8 cellular contexts compared by ENCODE assay signal in genomic region chr15:96053039-96054021, GRCh38.
DNase-seq lines count a peak whose midpoint lies in the region; ATAC-seq and TF ChIP-seq lines count a peak whose summit lies in the region.

No MANE protein-coding gene starts in this region.

- no peak overlapping the region for H2AFZ ChIP-seq in neural progenitor cell (replicated peaks)

- intact Hi-C loops in Panc1 (cut with micrococcal nuclease; ENCODE audit: unreplicated experiment) = loop anchor here (10.0 kb wide), 1 partner anchor 271 kb away; no protein-coding TSS in a partner anchor

- H3K27ac ChIP-seq in Panc1 (ENCODE audit: low read length) (peak overlapping the region; percentile 71), gastroesophageal sphincter (peak overlapping the region in 3 of 4 donors; percentile 58 to 61 (median 59)), neural progenitor cell (no peak overlapping the region)

- H3K9me3 Mint-ChIP-seq in activated naive CD8-positive, alpha-beta T cell treated with anti-CD3 and anti-CD28 coated beads, Interleukin-2, amount 10 ng/mL, durations not matched to agents 7 days and 5 days = peaks cover 5% of the 10 kb centered on the region
- H3K9me3 Mint-ChIP-seq in activated naive CD8-positive, alpha-beta T cell treated with anti-CD3 and anti-CD28 coated beads for 36 hours = no peaks in the 10 kb centered on the region
- peaks cover 8% of the 10 kb centered on the region for H3K9me3 Mint-ChIP-seq in neural progenitor cell
- no peaks in the 10 kb centered on the region for H3K9me3 Mint-ChIP-seq in activated T-helper 17 cell treated with anti-CD3 and anti-CD28 coated beads, Interleukin-2, amount 50 U/mL, for 72 hours

- H3K4me3 ChIP-seq in Panc1 (ENCODE audit: low read depth in 2 of 2, low read length in 2 of 2) = peak overlapping the region; percentile 30 to 59
- peak overlapping the region; percentile 2 to 43 for H3K4me3 ChIP-seq in gastroesophageal sphincter
- H3K4me3 ChIP-seq in neural progenitor cell = peak overlapping the region; percentile 39

- TF ChIP-seq CTCF in Panc1 (IDR thresholded peaks at IDR 0.05) (no peak), gastroesophageal sphincter (IDR thresholded peaks at IDR 0.05) (no peak), neural progenitor cell (IDR thresholded peaks at IDR 0.05) (no peak)

- TF ChIP-seq POLR2A in gastroesophageal sphincter (IDR thresholded peaks at IDR 0.05) = no peak

- CTCF ChIA-PET in Panc1 (lab: Charles Lee) = no interaction called here

- H3K27me3 ChIP-seq in Panc1 (ENCODE audit: control insufficient read depth, insufficient read depth, low read length) (no peaks in the 10 kb centered on the region), gastroesophageal sphincter (no peaks in the 10 kb centered on the region), neural progenitor cell (peaks cover 17% of the 10 kb centered on the region)

- H3K79me2 ChIP-seq in neural progenitor cell (ENCODE audit: low read depth) = no peaks in the 10 kb centered on the region

- POLR2A ChIA-PET in activated naive CD8-positive, alpha-beta T cell treated with anti-CD3 and anti-CD28 coated beads, Interleukin-2, amount 10 ng/mL, durations not matched to agents 7 days and 5 days (lab: Charles Lee) = no interaction called here
- POLR2A ChIA-PET in Panc1 (lab: Charles Lee) = interaction anchor here (0.6 kb wide), 1 partner anchor 304 kb away, joined by 3 read pairs; no protein-coding TSS in a partner anchor

- peak overlapping the region; percentile 28 for H3K4me3 Mint-ChIP-seq in activated naive CD8-positive, alpha-beta T cell treated with anti-CD3 and anti-CD28 coated beads, Interleukin-2, amount 10 ng/mL, durations not matched to agents 7 days and 5 days
- H3K4me3 Mint-ChIP-seq in activated naive CD8-positive, alpha-beta T cell treated with anti-CD3 and anti-CD28 coated beads for 36 hours = no peak overlapping the region
- H3K4me3 Mint-ChIP-seq in neural progenitor cell = peak overlapping the region; percentile 81
- H3K4me3 Mint-ChIP-seq in activated T-helper 17 cell treated with anti-CD3 and anti-CD28 coated beads, Interleukin-2, amount 50 U/mL, for 72 hours = no peak overlapping the region

- no peak for TF ChIP-seq EP300 in gastroesophageal sphincter (IDR thresholded peaks at IDR 0.05)

- H3K4me1 ChIP-seq in Panc1 (ENCODE audit: control insufficient read depth, insufficient read depth, low read length) (peaks cover 21% of the 10 kb centered on the region), gastroesophageal sphincter (peaks cover 0 to 21% (median 5%) of the 10 kb centered on the region in 3 donors), neural progenitor cell (peaks cover 39% of the 10 kb centered on the region)

- no peak overlapping the region for H3K9ac ChIP-seq in neural progenitor cell

- in situ Hi-C loops in Panc1 (cut with HindIII; ENCODE audit: low pct_unique_long_range_greater_than_20kb, low sequenced_read_pairs) = no loop called here

- BruUV-seq in Panc1 (replicated peaks; lab: Mats Ljungman, UMichigan) = no TSS peak

- H3K27ac Mint-ChIP-seq in activated naive CD8-positive, alpha-beta T cell treated with anti-CD3 and anti-CD28 coated beads, Interleukin-2, amount 10 ng/mL, durations not matched to agents 7 days and 5 days = no peak overlapping the region
- H3K27ac Mint-ChIP-seq in activated naive CD8-positive, alpha-beta T cell treated with anti-CD3 and anti-CD28 coated beads for 36 hours = no peak overlapping the region
- peak overlapping the region; percentile 67 for H3K27ac Mint-ChIP-seq in neural progenitor cell
- no peak overlapping the region for H3K27ac Mint-ChIP-seq in activated T-helper 17 cell treated with anti-CD3 and anti-CD28 coated beads, Interleukin-2, amount 50 U/mL, for 72 hours

- no peak for ATAC-seq in activated naive CD8-positive, alpha-beta T cell treated with anti-CD3 and anti-CD28 coated beads, Interleukin-2, amount 10 ng/mL, durations not matched to agents 7 days and 5 days (ENCODE audit: low read depth)
- ATAC-seq in Panc1 = peak; percentile 87
- peak; percentile 51 for ATAC-seq in gastroesophageal sphincter
- ATAC-seq in activated T-helper 17 cell treated with anti-CD3 and anti-CD28 coated beads, Interleukin-2, amount 50 U/mL, for 72 hours (replicated peaks) = no peak

- no peak for DNase-seq in activated naive CD8-positive, alpha-beta T cell treated with anti-CD3 and anti-CD28 coated beads, Interleukin-2, amount 10 ng/mL, durations not matched to agents 7 days and 5 days
- no peak for DNase-seq in activated naive CD8-positive, alpha-beta T cell treated with anti-CD3 and anti-CD28 coated beads for 36 hours
- DNase-seq in Panc1 (ENCODE audit: low read depth, low spot score) (no peak), neural progenitor cell (ENCODE audit: low spot score) (peak; percentile 67), AG08395 (ENCODE audit: low spot score) (no peak), H4 (ENCODE audit: low spot score) (no peak)

- peaks cover 68% of the 10 kb centered on the region for H3K27me3 Mint-ChIP-seq in activated naive CD8-positive, alpha-beta T cell treated with anti-CD3 and anti-CD28 coated beads, Interleukin-2, amount 10 ng/mL, durations not matched to agents 7 days and 5 days
- peaks cover 72% of the 10 kb centered on the region for H3K27me3 Mint-ChIP-seq in activated naive CD8-positive, alpha-beta T cell treated with anti-CD3 and anti-CD28 coated beads for 36 hours
- H3K27me3 Mint-ChIP-seq in neural progenitor cell (ENCODE audit: insufficient read depth, low read depth) = peaks cover 11% of the 10 kb centered on the region
- peaks cover 16% of the 10 kb centered on the region for H3K27me3 Mint-ChIP-seq in activated T-helper 17 cell treated with anti-CD3 and anti-CD28 coated beads, Interleukin-2, amount 50 U/mL, for 72 hours

- H3K4me2 ChIP-seq in neural progenitor cell = peak overlapping the region; percentile 81

- no peaks in the 10 kb centered on the region for H4K20me1 ChIP-seq in neural progenitor cell (ENCODE audit: low read depth)

- WGBS in gastroesophageal sphincter (ENCODE audit: low coverage in 1 of 2), 2 donors = 7 to 20% methylated on average over 15 to 17 of the region's 42 CpGs

- peaks cover 7% of the 10 kb centered on the region for H3K4me1 Mint-ChIP-seq in activated naive CD8-positive, alpha-beta T cell treated with anti-CD3 and anti-CD28 coated beads, Interleukin-2, amount 10 ng/mL, durations not matched to agents 7 days and 5 days
- H3K4me1 Mint-ChIP-seq in activated naive CD8-positive, alpha-beta T cell treated with anti-CD3 and anti-CD28 coated beads for 36 hours = peaks cover 6% of the 10 kb centered on the region
- H3K4me1 Mint-ChIP-seq in neural progenitor cell = peaks cover 36% of the 10 kb centered on the region
- H3K4me1 Mint-ChIP-seq in activated T-helper 17 cell treated with anti-CD3 and anti-CD28 coated beads, Interleukin-2, amount 50 U/mL, for 72 hours = no peaks in the 10 kb centered on the region

- no peaks in the 10 kb centered on the region for H3K36me3 Mint-ChIP-seq in activated naive CD8-positive, alpha-beta T cell treated with anti-CD3 and anti-CD28 coated beads, Interleukin-2, amount 10 ng/mL, durations not matched to agents 7 days and 5 days
- no peaks in the 10 kb centered on the region for H3K36me3 Mint-ChIP-seq in activated naive CD8-positive, alpha-beta T cell treated with anti-CD3 and anti-CD28 coated beads for 36 hours
- H3K36me3 Mint-ChIP-seq in neural progenitor cell = no peaks in the 10 kb centered on the region
- H3K36me3 Mint-ChIP-seq in activated T-helper 17 cell treated with anti-CD3 and anti-CD28 coated beads, Interleukin-2, amount 50 U/mL, for 72 hours (ENCODE audit: low read depth) = no peaks in the 10 kb centered on the region

- H3K36me3 ChIP-seq in Panc1 (ENCODE audit: control insufficient read depth, insufficient read depth, low read length) (no peaks in the 10 kb centered on the region), gastroesophageal sphincter (no peaks in the 10 kb centered on the region), neural progenitor cell (no peaks in the 10 kb centered on the region)

- H3F3A ChIP-seq in neural progenitor cell (ENCODE audit: low read depth) = peaks cover 35% of the 10 kb centered on the region

- H3K9me3 ChIP-seq in Panc1 (ENCODE audit: control insufficient read depth, insufficient read depth, low read depth, low read length) (no peaks in the 10 kb centered on the region), gastroesophageal sphincter (no peaks in the 10 kb centered on the region), neural progenitor cell (ENCODE audit: low read depth) (no peaks in the 10 kb centered on the region)

Comparison
In these comparisons a context has a peak if more than half of its experiments do, and no peak if none do; other contexts are left out.
1. H3K4me3 Mint-ChIP-seq: peak in activated naive CD8-positive, alpha-beta T cell treated with anti-CD3 and anti-CD28 coated beads, Interleukin-2, amount 10 ng/mL, durations not matched to agents 7 days and 5 days (single experiment) and neural progenitor cell (single experiment); none in activated naive CD8-positive, alpha-beta T cell treated with anti-CD3 and anti-CD28 coated beads for 36 hours (single experiment) and activated T-helper 17 cell treated with anti-CD3 and anti-CD28 coated beads, Interleukin-2, amount 50 U/mL, for 72 hours (single experiment).
2. ATAC-seq: peak in Panc1 (single experiment) and gastroesophageal sphincter (single experiment); none in activated naive CD8-positive, alpha-beta T cell treated with anti-CD3 and anti-CD28 coated beads, Interleukin-2, amount 10 ng/mL, durations not matched to agents 7 days and 5 days (single experiment) and activated T-helper 17 cell treated with anti-CD3 and anti-CD28 coated beads, Interleukin-2, amount 50 U/mL, for 72 hours (single experiment).
3. Peak in every context shown above with its lines, with median percentiles within 50 percentile points of each other: H3K4me3 ChIP-seq.